Comparison of ENCODE assay signal across 1 cellular context in genomic region chr2:11746807-11747459, GRCh38.
TF ChIP-seq lines count a peak whose summit lies in the region.

No MANE protein-coding gene starts in this region.

TF ChIP-seq in K562, 482 proteins besides CTCF, POLR2A, EP300 and RAD21 (continued from another document and continues in another):
- TF ChIP-seq RREB1 (CRISPR knock-in tag; IDR thresholded peaks at IDR 0.05), result 0 out of 2 replicates have a peak, but pooled peaks have one; percentile 29
- no peak for TF ChIP-seq CTCFL (IDR thresholded peaks at IDR 0.05; ENCODE audit: borderline replicate concordance, insufficient read depth, low read depth, low read length, poor library complexity, severe bottlenecking)
- TF ChIP-seq PREB (CRISPR knock-in tag; IDR thresholded peaks at IDR 0.05), result 0 out of 2 replicates have a peak, but pooled peaks have one; percentile 62
- TF ChIP-seq TGIF2 (CRISPR knock-in tag; IDR thresholded peaks at IDR 0.05), result peak; percentile 49; the same call in 1 of the 2 replicates
- TF ChIP-seq HMGXB4 (CRISPR knock-in tag; IDR thresholded peaks at IDR 0.05), result 0 out of 2 replicates have a peak, but pooled peaks have one; percentile 13
- TF ChIP-seq ATF2 (CRISPR knock-in tag; IDR thresholded peaks at IDR 0.05), result no peak
- TF ChIP-seq ARID4B (CRISPR knock-in tag; IDR thresholded peaks at IDR 0.05), result peak; percentile 65; the same call in 1 of the 2 replicates
- TF ChIP-seq HDAC1 (IDR thresholded peaks at IDR 0.05), result no peak; a peak in 1 of 4 replicates
- TF ChIP-seq CCNT2 (IDR thresholded peaks at IDR 0.05; ENCODE audit: borderline replicate concordance, extremely low read depth, insufficient read length, low read depth, low read length), result no peak
- no peak for TF ChIP-seq CBX3 (IDR thresholded peaks at IDR 0.05; ENCODE audit: borderline replicate concordance in 1 of 2, low read length in 2 of 2)
- TF ChIP-seq RCOR1 (IDR thresholded peaks at IDR 0.05; ENCODE audit: borderline replicate concordance in 1 of 2, low read depth in 2 of 2, low read length in 2 of 2), result no peak
- peak in 1 of 2 experiments; percentile 83; a peak in 1 of 4 replicates for TF ChIP-seq SIN3A (IDR thresholded peaks at IDR 0.05; ENCODE audit: borderline replicate concordance in 2 of 2, control insufficient read depth in 1 of 2, low read depth in 2 of 2, low read length in 2 of 2)
- 0 out of 2 replicates have a peak, but pooled peaks have one; percentile 16 for TF ChIP-seq CHD2 (IDR thresholded peaks at IDR 0.05; ENCODE audit: low read depth, low read length)
- peak; percentile 23; the same call in 1 of the 2 replicates for TF ChIP-seq ZNF121 (CRISPR knock-in tag; conservative IDR thresholded peaks at IDR 0.05)
- TF ChIP-seq ZNF384 (IDR thresholded peaks at IDR 0.05; ENCODE audit: low read depth, low read length), result no peak
- TF ChIP-seq NONO (IDR thresholded peaks at IDR 0.05; ENCODE audit: low read depth in 2 of 2, low read length in 1 of 2), result no peak; a peak in 2 of 4 replicates
- no peak for TF ChIP-seq ERF (CRISPR knock-in tag; IDR thresholded peaks at IDR 0.05)
- peak; percentile 35; the same call in 1 of the 2 replicates for TF ChIP-seq SP1 (CRISPR knock-in tag; IDR thresholded peaks at IDR 0.05)
- no peak for TF ChIP-seq BRF2 (IDR thresholded peaks at IDR 0.05; ENCODE audit: borderline replicate concordance, insufficient read depth, insufficient read length)
- TF ChIP-seq TOE1 (IDR thresholded peaks at IDR 0.05; ENCODE audit: borderline replicate concordance), result no peak
- 0 out of 2 replicates have a peak, but pooled peaks have one; percentile 55 for TF ChIP-seq TOE1 (CRISPR knock-in tag; IDR thresholded peaks at IDR 0.05; ENCODE audit: borderline replicate concordance, low read depth)
- TF ChIP-seq MCM5 (IDR thresholded peaks at IDR 0.05; ENCODE audit: low read depth), result no peak
- TF ChIP-seq PHF8 (IDR thresholded peaks at IDR 0.05; ENCODE audit: borderline replicate concordance, low read length), result peak; percentile 63; the same call in 1 of the 2 replicates
- peak; percentile 25; the same call in 1 of the 2 replicates for TF ChIP-seq MAX (CRISPR knock-in tag; IDR thresholded peaks at IDR 0.05)
- TF ChIP-seq CCAR2 (IDR thresholded peaks at IDR 0.05; ENCODE audit: low read depth, low read length), result no peak
- TF ChIP-seq ZNF699 (CRISPR knock-in tag; IDR thresholded peaks at IDR 0.05; ENCODE audit: insufficient replicate concordance), result no peak
- TF ChIP-seq MED1 (CRISPR knock-in tag; IDR thresholded peaks at IDR 0.05; ENCODE audit: borderline replicate concordance), result 0 out of 2 replicates have a peak, but pooled peaks have one; percentile 3
- 0 out of 4 replicates have a peak, but pooled peaks of 1 of the 2 experiments have one; percentile 21 for TF ChIP-seq UBTF (IDR thresholded peaks at IDR 0.05; ENCODE audit: borderline replicate concordance in 1 of 2, low read depth in 2 of 2, low read length in 2 of 2)
- TF ChIP-seq SREBF1 (IDR thresholded peaks at IDR 0.05; ENCODE audit: borderline replicate concordance, low read depth, low read length), result no peak
- TF ChIP-seq USF1 (CRISPR knock-in tag; IDR thresholded peaks at IDR 0.05), result no peak
- no peak for TF ChIP-seq RBM15 (IDR thresholded peaks at IDR 0.05; ENCODE audit: insufficient read depth, low read length)
- TF ChIP-seq ILK (tag; IDR thresholded peaks at IDR 0.05; ENCODE audit: borderline replicate concordance, low read depth), result no peak
- TF ChIP-seq KAT7 (CRISPR knock-in tag; IDR thresholded peaks at IDR 0.05; ENCODE audit: borderline replicate concordance), result peak; percentile 69; the same call in 1 of the 2 replicates
